Comparison of ENCODE assay signal across 8 cellular contexts in genomic region chr10:63133787-63134557, GRCh38. TPM values are rescaled to one million over a fixed set of nuclear protein-coding genes. Genes with fewer than 3 reads are reported as not detected.
DNase-seq lines count a peak whose midpoint lies in the region; ATAC-seq and TF ChIP-seq lines count a peak whose summit lies in the region.

No MANE protein-coding gene starts in this region.

- no peak for ATAC-seq in CD4-positive, CD25-positive, alpha-beta regulatory T cell (ENCODE audit: low read depth in 2 of 2)
- ATAC-seq in GM21619 (IDR thresholded peaks at IDR 0.05; ENCODE audit: unreplicated experiment) = no peak

- H3K36me3 Mint-ChIP-seq in CD4-positive, CD25-positive, alpha-beta regulatory T cell = peaks cover 8% of the 10 kb centered on the region
- no peaks in the 10 kb centered on the region for H3K36me3 Mint-ChIP-seq in IgD-negative memory B cell

- H3K9me3 Mint-ChIP-seq in CD4-positive, CD25-positive, alpha-beta regulatory T cell = peaks cover 0 to 6% (median 6%) of the 10 kb centered on the region in 7 donors
- H3K9me3 Mint-ChIP-seq in IgD-negative memory B cell = peaks cover 0 to 9% (median 0%) of the 10 kb centered on the region in 3 donors

- in situ Hi-C loops in astrocyte of the cerebellum (cut with HindIII; ENCODE audit: low sequenced_read_pairs) = no loop called here

- no peaks in the 10 kb centered on the region for H3K9me3 ChIP-seq in CD4-positive, CD25-positive, alpha-beta regulatory T cell (ENCODE audit: control insufficient read depth in 2 of 2, low read length in 2 of 2)

- peak overlapping the region; percentile 97 for H3K27ac ChIP-seq in CD4-positive, CD25-positive, alpha-beta regulatory T cell (ENCODE audit: insufficient read depth, low read length, poor library complexity, severe bottlenecking)
- peak overlapping the region; percentile 86 for H3K27ac ChIP-seq in substantia nigra (ENCODE audit: low read depth, low read length, poor library complexity, severe bottlenecking)

- H3K4me1 ChIP-seq in CD4-positive, CD25-positive, alpha-beta regulatory T cell (ENCODE audit: control insufficient read depth, insufficient read depth, low read length, poor library complexity, severe bottlenecking) = peaks cover 37% of the 10 kb centered on the region

- H3K27me3 Mint-ChIP-seq in CD4-positive, CD25-positive, alpha-beta regulatory T cell = peaks cover 8% of the 10 kb centered on the region
- H3K27me3 Mint-ChIP-seq in IgD-negative memory B cell = no peaks in the 10 kb centered on the region

- H3K4me3 ChIP-seq in CD4-positive, CD25-positive, alpha-beta regulatory T cell (ENCODE audit: low read depth, low read length) = peak overlapping the region; percentile 88
- H3K4me3 ChIP-seq in astrocyte of the cerebellum (ENCODE audit: low read depth, low read length) = peak overlapping the region; percentile 91

- H3K27ac Mint-ChIP-seq in CD4-positive, CD25-positive, alpha-beta regulatory T cell = peak overlapping the region; percentile 89 to 97 (median 96)
- peak overlapping the region; percentile 88 to 98 (median 97) for H3K27ac Mint-ChIP-seq in IgD-negative memory B cell

- no peaks in the 10 kb centered on the region for H3K36me3 ChIP-seq in CD4-positive, CD25-positive, alpha-beta regulatory T cell (ENCODE audit: control insufficient read depth, insufficient read depth, low read length)

- H3K4me1 Mint-ChIP-seq in CD4-positive, CD25-positive, alpha-beta regulatory T cell = peaks cover 21 to 54% (median 36%) of the 10 kb centered on the region in 4 donors
- peaks cover 24 to 35% (median 26%) of the 10 kb centered on the region in 3 donors for H3K4me1 Mint-ChIP-seq in IgD-negative memory B cell

- peak overlapping the region; percentile 92 to 98 (median 94) for H3K4me3 Mint-ChIP-seq in CD4-positive, CD25-positive, alpha-beta regulatory T cell
- peak overlapping the region; percentile 89 to 99 (median 94) for H3K4me3 Mint-ChIP-seq in IgD-negative memory B cell

- peak in 1 of 3 donors; percentile 29 for DNase-seq in CD4-positive, CD25-positive, alpha-beta regulatory T cell
- DNase-seq in astrocyte of the cerebellum (ENCODE audit: low read depth) (no peak), iris pigment epithelial cell (ENCODE audit: low read depth) (peak; percentile 73), substantia nigra (lab: John Stamatoyannopoulos, UW) (peak in 9 of 49 donors; percentile 8 to 71 (median 41)), NCI-H2081 treated with DMSO at 0.1 percent for 48 hours (lab: John Stamatoyannopoulos, UW) (no peak)
- no peak for DNase-seq in stimulated activated naive CD4-positive, alpha-beta T cell treated with Interleukin-2 at 50 U/mL for 16 hours (lab: John Stamatoyannopoulos, UW)

- no peak for TF ChIP-seq CTCF in astrocyte of the cerebellum (IDR thresholded peaks at IDR 0.05; ENCODE audit: low read depth, low read length, missing control alignments)

- H3K27me3 ChIP-seq in CD4-positive, CD25-positive, alpha-beta regulatory T cell (ENCODE audit: control insufficient read depth, insufficient read depth, low read length) = peaks cover 2% of the 10 kb centered on the region

RNA-seq across cellular contexts. Expression of gene NRBF2, which starts 0.8 kb away (rescaled TPM):
- 24.4 TPM for total RNA-seq in CD4-positive, CD25-positive, alpha-beta regulatory T cell
- 10 to 100 TPM; 26.7 to 38.8 (median 29.3) TPM for polyA plus RNA-seq in CD4-positive, CD25-positive, alpha-beta regulatory T cell
- polyA plus RNA-seq in IgD-negative memory B cell = 24.2 TPM
